ENCODE assay signal across 8 cellular contexts in the genomic region with DNA sequence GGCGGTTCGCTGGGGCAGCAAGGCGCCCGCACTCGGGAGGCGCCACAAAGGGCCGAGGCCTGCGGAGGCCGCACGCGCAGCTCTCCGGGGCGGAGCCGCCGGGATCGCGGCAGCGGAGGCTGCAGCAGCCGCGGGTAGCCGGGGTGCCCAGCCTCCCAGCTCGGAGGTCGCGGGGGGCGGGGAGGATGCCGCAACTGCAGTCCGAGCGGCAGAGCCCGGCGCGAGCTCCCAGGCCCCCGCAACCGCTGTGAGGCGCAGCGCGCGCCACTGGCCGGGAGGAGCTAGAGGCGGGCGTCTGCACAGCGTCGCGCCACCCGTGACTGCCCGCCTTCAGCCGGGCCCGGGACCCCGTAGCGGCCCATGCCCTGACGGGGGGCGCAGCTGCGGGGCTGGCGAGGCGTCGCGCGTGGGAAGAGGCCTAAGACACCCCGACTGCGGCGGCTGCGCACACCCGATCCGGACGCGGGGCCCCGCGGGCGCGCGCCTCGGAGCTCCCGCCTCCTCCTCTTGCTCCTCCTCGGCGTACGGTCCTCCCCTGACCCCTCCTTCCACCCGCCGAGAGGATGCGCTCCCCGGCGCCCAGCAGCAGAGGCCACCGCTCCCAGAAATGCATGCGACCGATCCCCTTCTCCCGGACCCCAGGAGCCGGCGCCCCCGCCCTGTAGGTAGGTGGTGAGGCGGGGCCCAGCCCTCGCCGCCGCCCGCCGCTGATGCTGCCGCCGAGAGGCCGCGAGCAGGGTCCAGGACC. TPM values are rescaled to one million over a fixed set of nuclear protein-coding genes. Genes with fewer than 3 reads are reported as not detected.
DNase-seq lines count a peak whose midpoint lies in the region; ATAC-seq and TF ChIP-seq lines count a peak whose summit lies in the region.

A gene with protein sequence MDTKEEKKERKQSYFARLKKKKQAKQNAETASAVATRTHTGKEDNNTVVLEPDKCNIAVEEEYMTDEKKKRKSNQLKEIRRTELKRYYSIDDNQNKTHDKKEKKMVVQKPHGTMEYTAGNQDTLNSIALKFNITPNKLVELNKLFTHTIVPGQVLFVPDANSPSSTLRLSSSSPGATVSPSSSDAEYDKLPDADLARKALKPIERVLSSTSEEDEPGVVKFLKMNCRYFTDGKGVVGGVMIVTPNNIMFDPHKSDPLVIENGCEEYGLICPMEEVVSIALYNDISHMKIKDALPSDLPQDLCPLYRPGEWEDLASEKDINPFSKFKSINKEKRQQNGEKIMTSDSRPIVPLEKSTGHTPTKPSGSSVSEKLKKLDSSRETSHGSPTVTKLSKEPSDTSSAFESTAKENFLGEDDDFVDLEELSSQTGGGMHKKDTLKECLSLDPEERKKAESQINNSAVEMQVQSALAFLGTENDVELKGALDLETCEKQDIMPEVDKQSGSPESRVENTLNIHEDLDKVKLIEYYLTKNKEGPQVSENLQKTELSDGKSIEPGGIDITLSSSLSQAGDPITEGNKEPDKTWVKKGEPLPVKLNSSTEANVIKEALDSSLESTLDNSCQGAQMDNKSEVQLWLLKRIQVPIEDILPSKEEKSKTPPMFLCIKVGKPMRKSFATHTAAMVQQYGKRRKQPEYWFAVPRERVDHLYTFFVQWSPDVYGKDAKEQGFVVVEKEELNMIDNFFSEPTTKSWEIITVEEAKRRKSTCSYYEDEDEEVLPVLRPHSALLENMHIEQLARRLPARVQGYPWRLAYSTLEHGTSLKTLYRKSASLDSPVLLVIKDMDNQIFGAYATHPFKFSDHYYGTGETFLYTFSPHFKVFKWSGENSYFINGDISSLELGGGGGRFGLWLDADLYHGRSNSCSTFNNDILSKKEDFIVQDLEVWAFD (plus strand): TSS at position 558 of the 748 bp plus-strand sequence. CDS start 24,395 bp downstream, outside the sequence.

- peak within 1 kb of the TSS; percentile 82 for H3K27ac ChIP-seq in DND-41 (ENCODE audit: low read length)
- peak within 1 kb of the TSS; percentile 82 for H3K27ac ChIP-seq in IMR-90 (ENCODE audit: insufficient read depth, low read length)
- peak within 1 kb of the TSS; percentile 68 for H3K27ac ChIP-seq in SJCRH30
- H3K27ac ChIP-seq in gastroesophageal sphincter, result peak within 1 kb of the TSS; percentile 84 to 99 (median 94)

- H3K27me3 ChIP-seq in DND-41 (ENCODE audit: insufficient read depth, low read length, poor library complexity) (no peaks in the 10 kb centered on the region), IMR-90 (ENCODE audit: control insufficient read depth, insufficient read depth, low read length) (no peaks in the 10 kb centered on the region), SJCRH30 (no peaks in the 10 kb centered on the region), gastroesophageal sphincter (no peaks in the 10 kb centered on the region)

- DNase-seq in DND-41, result peak; percentile 82
- peak; percentile 67 for DNase-seq in IMR-90
- peak; percentile 77 to 78 for DNase-seq in SJCRH30
- DNase-seq in activated naive CD4-positive, alpha-beta T cell treated with Interleukin-2 at 50 U/mL for 16 hours, result peak; percentile 80
- DNase-seq in nucleus accumbens (lab: John Stamatoyannopoulos, UW), result peak in 55 of 56 donors; percentile 37 to 91 (median 81)
- DNase-seq in superior temporal gyrus (ENCODE audit: extremely low spot score), result peak; percentile 84

- H3K4me3 ChIP-seq in DND-41 (ENCODE audit: low read depth in 1 of 2, low read length in 2 of 2) (peak within 1 kb of the TSS; percentile 43 to 64), IMR-90 (ENCODE audit: insufficient read depth, low read depth, low read length) (peak within 1 kb of the TSS; percentile 83), SJCRH30 (peak within 1 kb of the TSS; percentile 97), gastroesophageal sphincter (peak within 1 kb of the TSS; percentile 70 to 86)

- TF ChIP-seq POLR2A in IMR-90 (IDR thresholded peaks at IDR 0.05; ENCODE audit: low read depth, low read length), result peak; percentile 28
- TF ChIP-seq POLR2A in gastroesophageal sphincter (IDR thresholded peaks at IDR 0.05), result peak; percentile 95 to 97

- H3K18ac ChIP-seq in IMR-90 (ENCODE audit: low read depth, low read length), result peak within 1 kb of the TSS; percentile 79

- no TSS peak for BruUV-seq in IMR-90 (replicated peaks; lab: Mats Ljungman, UMichigan)

- peak within 1 kb of the TSS; percentile 75 for H2BK5ac ChIP-seq in IMR-90 (ENCODE audit: low read depth, low read length, poor library complexity, severe bottlenecking)

- H3K79me2 ChIP-seq in DND-41 (ENCODE audit: insufficient read depth, low read length), result peaks cover 47% of the 10 kb centered on the region

- POLR2A ChIA-PET in IMR-90 (lab: Charles Lee; ENCODE audit: unreplicated experiment), result interaction anchor here (0.7 to 1.3 kb wide), 5 partner anchors 9 to 1476 kb away, joined by 3 to 4 read pairs (median 3); partner anchors contain the start of genes HINT3 and RNF146

- H4K5ac ChIP-seq in IMR-90 (ENCODE audit: low read depth, low read length), result peak within 1 kb of the TSS; percentile 96

- CTCF ChIA-PET in IMR-90 (lab: Yijun Ruan, JAX), result interaction anchor here (0.5 to 4.9 kb wide), 17 partner anchors 10 to 489 kb away, joined by 3 to 45 read pairs (median 4); partner anchors contain the start of gene HINT3

- dilution Hi-C loops in IMR-90 (cut with HindIII; ENCODE audit: low sequenced_read_pairs, unreplicated experiment), result no loop called here

- H3K9ac ChIP-seq in DND-41 (ENCODE audit: low read depth, low read length) (peak within 1 kb of the TSS; percentile 70), IMR-90 (ENCODE audit: low read depth, low read length) (peak within 1 kb of the TSS; percentile 93)

- peaks cover 5 to 25% of the 10 kb centered on the region in 2 experiments for H3K79me1 ChIP-seq in IMR-90 (ENCODE audit: low read depth in 1 of 2, low read length in 2 of 2)

- intact Hi-C loops in IMR-90 (cut with micrococcal nuclease), result loop anchor here (1.0 to 5.0 kb wide), 2 partner anchors 67 to 166 kb away; partner anchors contain the start of gene HINT3

- H3K36me3 ChIP-seq in DND-41 (ENCODE audit: insufficient read depth, low read length), result peaks cover 7% of the 10 kb centered on the region; the same call in 1 of the 2 replicates
- no peaks in the 10 kb centered on the region for H3K36me3 ChIP-seq in IMR-90 (ENCODE audit: control insufficient read depth, insufficient read depth, low read length)
- no peaks in the 10 kb centered on the region for H3K36me3 ChIP-seq in SJCRH30
- no peaks in the 10 kb centered on the region for H3K36me3 ChIP-seq in gastroesophageal sphincter

- H4K91ac ChIP-seq in IMR-90 (ENCODE audit: insufficient read depth, low read depth, low read length), result peak within 1 kb of the TSS; percentile 84

- peak within 1 kb of the TSS; percentile 65 for H3K4me2 ChIP-seq in DND-41 (ENCODE audit: insufficient read depth, low read length)
- peak within 1 kb of the TSS; percentile 100 for H3K4me2 ChIP-seq in IMR-90 (ENCODE audit: low read depth, low read length)

- no peaks in the 10 kb centered on the region for H4K20me1 ChIP-seq in DND-41 (ENCODE audit: insufficient read depth, low read length)
- H4K20me1 ChIP-seq in IMR-90 (ENCODE audit: insufficient read depth, low read length), result no peaks in the 10 kb centered on the region

- in situ Hi-C loops in IMR-90 (cut with MboI; ENCODE audit: low sequenced_read_pairs), result no loop called here

- 0% methylated on average over 51 of the region's 97 CpGs; no CpG with 5 or more reads in 1 of the 2 experiments for WGBS in IMR-90 (ENCODE audit: extremely low coverage in 2 of 2, insufficient read length in 1 of 2), 2 experiments
- WGBS in gastroesophageal sphincter (ENCODE audit: low coverage in 1 of 2), 2 donors, result no CpG with 5 or more reads among the region's 97 CpGs

- H3K9me1 ChIP-seq in IMR-90 (ENCODE audit: insufficient read depth, low read length), result no peaks in the 10 kb centered on the region

- no peak within 1 kb of the TSS for H2BK15ac ChIP-seq in IMR-90 (ENCODE audit: low read depth, low read length)

- peak within 1 kb of the TSS; percentile 49; the same call in 1 of the 2 replicates for H2BK120ac ChIP-seq in IMR-90 (ENCODE audit: low read depth, low read length)

- H2AK5ac ChIP-seq in IMR-90 (ENCODE audit: low read depth, low read length), result peak within 1 kb of the TSS; percentile 52

- H2BK20ac ChIP-seq in IMR-90 (ENCODE audit: low read depth, low read length), result no peak within 1 kb of the TSS

- H3K4ac ChIP-seq in IMR-90 (ENCODE audit: low read depth, low read length), result peak within 1 kb of the TSS; percentile 86

- peaks cover 41% of the 10 kb centered on the region for H3K4me1 ChIP-seq in DND-41 (ENCODE audit: insufficient read depth, low read length)
- peaks cover 8% of the 10 kb centered on the region for H3K4me1 ChIP-seq in IMR-90 (ENCODE audit: control insufficient read depth, insufficient read depth, low read length)
- H3K4me1 ChIP-seq in SJCRH30, result peaks cover 7% of the 10 kb centered on the region
- H3K4me1 ChIP-seq in gastroesophageal sphincter, result peaks cover 0 to 47% (median 4%) of the 10 kb centered on the region in 3 donors

- H3K56ac ChIP-seq in IMR-90 (ENCODE audit: extremely low read depth, insufficient read depth, low read length), result peak within 1 kb of the TSS; percentile 75

- H2AK9ac ChIP-seq in IMR-90 (replicated peaks; ENCODE audit: low read depth, low read length, poor library complexity), result peak within 1 kb of the TSS; percentile 92

- peak within 1 kb of the TSS; percentile 83 for H3K23ac ChIP-seq in IMR-90 (ENCODE audit: low read depth, low read length)

- ATAC-seq in DND-41 (ENCODE audit: insufficient read depth, low read depth) (peak; percentile 80), GM21529 (IDR thresholded peaks at IDR 0.05; ENCODE audit: unreplicated experiment) (peak; percentile 75), IMR-90 (ENCODE audit: low read depth) (peak; percentile 94), gastroesophageal sphincter (peak; percentile 89)

- H3K9me3 ChIP-seq in DND-41 (ENCODE audit: insufficient read depth, low read length, severe bottlenecking) (no peaks in the 10 kb centered on the region), IMR-90 (ENCODE audit: control insufficient read depth, insufficient read depth, low read length) (no peaks in the 10 kb centered on the region), SJCRH30 (replicated peaks) (no peaks in the 10 kb centered on the region), gastroesophageal sphincter (no peaks in the 10 kb centered on the region)

- H4K8ac ChIP-seq in IMR-90 (ENCODE audit: low read depth in 2 of 2, low read length in 2 of 2), result peak within 1 kb of the TSS; percentile 92 to 98

- no peak for TF ChIP-seq EP300 in gastroesophageal sphincter (IDR thresholded peaks at IDR 0.05)

- H3K14ac ChIP-seq in IMR-90 (replicated peaks; ENCODE audit: low read depth, low read length), result peak within 1 kb of the TSS; percentile 82

- TF ChIP-seq RAD21 in IMR-90 (IDR thresholded peaks at IDR 0.05; ENCODE audit: low read length), result no peak

- TF ChIP-seq CTCF in DND-41 (IDR thresholded peaks at IDR 0.05; ENCODE audit: borderline replicate concordance, extremely low read depth, low read length, poor library complexity, severe bottlenecking) (peak; percentile 1), IMR-90 (conservative IDR thresholded peaks at IDR 0.05; ENCODE audit: low read depth, low read length) (0 out of 2 replicates have a peak, but pooled peaks have one; percentile 14), gastroesophageal sphincter (IDR thresholded peaks at IDR 0.05) (peak in 2 of 4 experiments; percentile 36 to 42)

- H2AFZ ChIP-seq in DND-41 (ENCODE audit: low read depth, low read length) (peak within 1 kb of the TSS; percentile 86), IMR-90 (replicated peaks; ENCODE audit: low read length, poor library complexity) (peak within 1 kb of the TSS; percentile 85)

RNA-seq across cellular contexts. Expression of the gene that starts here (rescaled TPM):
- total RNA-seq in IMR-90 (2012; rRNA removed), result 12.9 and 17.2 TPM in 2 replicates
- polyA plus RNA-seq in IMR-90 (2012; rRNA removed), result 8.8 and 12.6 TPM in 2 replicates
- polyA plus RNA-seq in IMR-90 (2012; cell fraction: cytosol; rRNA removed), result 6.8 and 9.2 TPM in 2 replicates
- 13.3 and 41.5 TPM in 2 replicates for polyA plus RNA-seq in IMR-90 (2012; cell fraction: nucleus; rRNA removed; ENCODE audit: low replicate concordance)
- total RNA-seq in SJCRH30 (2014; rRNA removed; shearing (Covaris generic)), result 3.8 and 4.1 TPM in 2 replicates
- total RNA-seq in gastroesophageal sphincter, result 10 to 100 TPM; 18.1 to 31.4 (median 26.7) TPM

Comparison
In these comparisons a context has a peak if more than half of its experiments do, and no peak if none do; other contexts are left out.
1. Peak in every context shown above with its lines: DNase-seq, ATAC-seq, H3K4me3 ChIP-seq and H3K27ac ChIP-seq.